ENCODE assay signal across 14 cellular contexts in genomic region chrX:118562574-118563164, GRCh38.
DNase-seq lines count a peak whose midpoint lies in the region; ATAC-seq and TF ChIP-seq lines count a peak whose summit lies in the region.
"Had no signal": no experiment of that assay in that cellular context is flagged by ENCODE, and none has a peak within 500 bp of the region (broad histone marks: within the 10 kb centered on the region; RNA-seq: fewer than 3 reads in every experiment).

No MANE protein-coding gene starts in this region.

- no peaks in the 10 kb centered on the region for H3K9me3 Mint-ChIP-seq in activated naive CD4-positive, alpha-beta T cell treated with anti-CD3 and anti-CD28 coated beads, Interleukin-2, amount 10 ng/mL, durations not matched to agents 7 days and 5 days
- no peaks in the 10 kb centered on the region for H3K9me3 Mint-ChIP-seq in activated CD8-positive, alpha-beta T cell treated with anti-CD3 and anti-CD28 coated beads for 36 hours
- H3K9me3 Mint-ChIP-seq in stimulated activated memory B cell treated with anti-CD40 and anti-IgM and Interleukin-4, amounts not matched to agents 10 μg/mL and 1 μg/mL and 100 μg/mL, for 72 hours: no peaks in the 10 kb centered on the region
- H3K9me3 Mint-ChIP-seq: IgD-negative memory B cell had no signal

- no peak for DNase-seq in activated naive CD4-positive, alpha-beta T cell treated with anti-CD3 and anti-CD28 coated beads, Interleukin-2, amount 10 ng/mL, durations not matched to agents 7 days and 5 days
- DNase-seq in activated naive CD4-positive, alpha-beta T cell (lab: John Stamatoyannopoulos, UW): no peak
- no peak for DNase-seq in activated CD8-positive, alpha-beta T cell treated with anti-CD3 and anti-CD28 coated beads for 36 hours
- DNase-seq in erythroblast (lab: John Stamatoyannopoulos, UW): peak; percentile 46 to 57
- DNase-seq in RKO (ENCODE audit: low spot score): no peak
- DNase-seq in hippocampal formation (lab: John Stamatoyannopoulos, UW): no peak
- DNase-seq: amniotic stem cell, DMS79 treated with DMSO at 0.1 percent for 48 hours, NCI-H1930, NCI-H510A, right cardiac atrium had no signal

- no peak for TF ChIP-seq CTCF in activated CD8-positive, alpha-beta T cell treated with anti-CD3 and anti-CD28 coated beads for 36 hours (IDR thresholded peaks at IDR 0.05)

- H3K4me3 Mint-ChIP-seq in activated naive CD4-positive, alpha-beta T cell treated with anti-CD3 and anti-CD28 coated beads, Interleukin-2, amount 10 ng/mL, durations not matched to agents 7 days and 5 days: no peak overlapping the region
- no peak overlapping the region for H3K4me3 Mint-ChIP-seq in activated CD8-positive, alpha-beta T cell treated with anti-CD3 and anti-CD28 coated beads for 36 hours
- no peak overlapping the region for H3K4me3 Mint-ChIP-seq in stimulated activated memory B cell treated with anti-CD40 and anti-IgM and Interleukin-4, amounts not matched to agents 10 μg/mL and 1 μg/mL and 100 μg/mL, for 72 hours

- peaks cover 11% of the 10 kb centered on the region for H3K4me1 Mint-ChIP-seq in activated naive CD4-positive, alpha-beta T cell treated with anti-CD3 and anti-CD28 coated beads, Interleukin-2, amount 10 ng/mL, durations not matched to agents 7 days and 5 days
- peaks cover 29% of the 10 kb centered on the region for H3K4me1 Mint-ChIP-seq in activated CD8-positive, alpha-beta T cell treated with anti-CD3 and anti-CD28 coated beads for 36 hours (ENCODE audit: low read depth)
- peaks cover 8% of the 10 kb centered on the region for H3K4me1 Mint-ChIP-seq in stimulated activated memory B cell treated with anti-CD40 and anti-IgM and Interleukin-4, amounts not matched to agents 10 μg/mL and 1 μg/mL and 100 μg/mL, for 72 hours

- H3K36me3 Mint-ChIP-seq in activated naive CD4-positive, alpha-beta T cell treated with anti-CD3 and anti-CD28 coated beads, Interleukin-2, amount 10 ng/mL, durations not matched to agents 7 days and 5 days: peaks cover 32% of the 10 kb centered on the region
- H3K36me3 Mint-ChIP-seq in activated CD8-positive, alpha-beta T cell treated with anti-CD3 and anti-CD28 coated beads for 36 hours (ENCODE audit: low read depth): peaks cover 20% of the 10 kb centered on the region
- peaks cover 19% of the 10 kb centered on the region for H3K36me3 Mint-ChIP-seq in stimulated activated memory B cell treated with anti-CD40 and anti-IgM and Interleukin-4, amounts not matched to agents 10 μg/mL and 1 μg/mL and 100 μg/mL, for 72 hours

- no peaks in the 10 kb centered on the region for H3K27me3 Mint-ChIP-seq in activated naive CD4-positive, alpha-beta T cell treated with anti-CD3 and anti-CD28 coated beads, Interleukin-2, amount 10 ng/mL, durations not matched to agents 7 days and 5 days
- no peaks in the 10 kb centered on the region for H3K27me3 Mint-ChIP-seq in activated CD8-positive, alpha-beta T cell treated with anti-CD3 and anti-CD28 coated beads for 36 hours
- H3K27me3 Mint-ChIP-seq in stimulated activated memory B cell treated with anti-CD40 and anti-IgM and Interleukin-4, amounts not matched to agents 10 μg/mL and 1 μg/mL and 100 μg/mL, for 72 hours: no peaks in the 10 kb centered on the region
- H3K27me3 Mint-ChIP-seq: IgD-negative memory B cell had no signal

- CTCF ChIA-PET in activated naive CD4-positive, alpha-beta T cell treated with anti-CD3 and anti-CD28 coated beads, Interleukin-2, amount 10 ng/mL, durations not matched to agents 7 days and 5 days (lab: Charles Lee): no interaction called here
- CTCF ChIA-PET in activated CD8-positive, alpha-beta T cell treated with anti-CD3 and anti-CD28 coated beads for 36 hours (lab: Charles Lee): no interaction called here

- ATAC-seq in activated CD8-positive, alpha-beta T cell treated with anti-CD3 and anti-CD28 coated beads for 36 hours: no peak
- no peak for ATAC-seq in stimulated activated memory B cell treated with anti-CD40 and anti-IgM and Interleukin-4, amounts not matched to agents 10 μg/mL and 1 μg/mL and 100 μg/mL, for 72 hours
- ATAC-seq in GM18511 (IDR thresholded peaks at IDR 0.05; ENCODE audit: unreplicated experiment): no peak
- ATAC-seq: right cardiac atrium had no signal

- POLR2A ChIA-PET in activated CD8-positive, alpha-beta T cell treated with anti-CD3 and anti-CD28 coated beads for 36 hours (lab: Charles Lee): no interaction called here

- no peak for TF ChIP-seq POLR2A in erythroblast (IDR thresholded peaks at IDR 0.05; ENCODE audit: low read length)

- intact Hi-C loops in activated CD8-positive, alpha-beta T cell treated with anti-CD3 and anti-CD28 coated beads for 36 hours (cut with micrococcal nuclease): no loop called here

- peak overlapping the region; percentile 56 for H3K27ac Mint-ChIP-seq in activated naive CD4-positive, alpha-beta T cell treated with anti-CD3 and anti-CD28 coated beads, Interleukin-2, amount 10 ng/mL, durations not matched to agents 7 days and 5 days
- peak overlapping the region; percentile 67 for H3K27ac Mint-ChIP-seq in activated CD8-positive, alpha-beta T cell treated with anti-CD3 and anti-CD28 coated beads for 36 hours
- H3K27ac Mint-ChIP-seq in stimulated activated memory B cell treated with anti-CD40 and anti-IgM and Interleukin-4, amounts not matched to agents 10 μg/mL and 1 μg/mL and 100 μg/mL, for 72 hours: peak overlapping the region; percentile 53

Comparison
In these comparisons a context has a peak if more than half of its experiments do, and no peak if none do; other contexts are left out.
1. DNase-seq: peak in erythroblast (2 of 2); none in activated naive CD4-positive, alpha-beta T cell treated with anti-CD3 and anti-CD28 coated beads, Interleukin-2, amount 10 ng/mL, durations not matched to agents 7 days and 5 days (single experiment), activated naive CD4-positive, alpha-beta T cell (0 of 4), activated CD8-positive, alpha-beta T cell treated with anti-CD3 and anti-CD28 coated beads for 36 hours (single experiment), RKO (single experiment) and hippocampal formation (0 of 2).
2. Peak in every context shown above with its lines, with median percentiles within 50 percentile points of each other: H3K27ac Mint-ChIP-seq.